Comparison of ENCODE assay signal across 14 cellular contexts in the genomic region with DNA sequence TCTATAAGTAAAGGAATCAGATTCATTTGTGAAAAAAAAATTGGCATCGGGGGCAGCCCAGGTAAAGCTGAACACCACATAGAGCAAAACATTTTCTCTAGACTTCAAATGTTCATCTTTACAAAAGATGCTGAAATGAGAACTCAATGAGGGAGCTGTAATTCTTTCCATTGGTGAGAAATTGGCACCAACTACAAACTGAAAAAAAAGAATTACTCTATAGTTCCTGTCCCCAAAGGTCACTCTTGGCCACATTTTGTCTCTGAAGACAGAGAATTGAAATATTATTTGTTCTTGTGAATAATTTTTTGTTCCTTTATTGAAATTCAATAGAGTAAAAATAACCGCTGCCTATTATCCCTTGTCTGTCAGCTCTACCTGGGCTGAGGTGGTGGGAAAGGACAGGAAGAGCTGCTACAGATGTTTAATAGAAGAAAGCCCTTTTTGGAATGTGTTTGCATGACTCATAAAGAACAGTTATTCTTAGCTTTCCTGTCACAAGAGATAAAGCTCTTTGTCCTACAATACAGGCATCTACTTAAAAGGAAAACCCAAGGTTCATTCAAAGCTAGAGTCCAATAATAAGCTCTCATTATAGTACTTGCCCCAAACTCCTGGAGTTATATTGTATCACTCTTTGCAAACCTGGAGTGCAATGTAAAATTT.
DNase-seq lines count a peak whose midpoint lies in the region; ATAC-seq and TF ChIP-seq lines count a peak whose summit lies in the region.
"Had no signal": no experiment of that assay in that cellular context is flagged by ENCODE, and none has a peak within 500 bp of the region (broad histone marks: within the 10 kb centered on the region; RNA-seq: fewer than 3 reads in every experiment).

No MANE protein-coding gene starts in this region.

- intact Hi-C loops in left ventricle myocardium inferior (cut with micrococcal nuclease) (no loop called here), stomach (cut with DNase I; ENCODE audit: low total_unique reads) (no loop called here)

- H3K9me3 Mint-ChIP-seq in HFFc6: no peaks in the 10 kb centered on the region
- H3K9me3 Mint-ChIP-seq: CD4-positive, CD25-positive, alpha-beta regulatory T cell had no signal

- no peak for TF ChIP-seq EP300 in stomach (IDR thresholded peaks at IDR 0.05)

- H3K36me3 ChIP-seq in adipocyte (ENCODE audit: control insufficient read depth, insufficient read depth, low read length, severe bottlenecking) (no peaks in the 10 kb centered on the region), left ventricle myocardium inferior (no peaks in the 10 kb centered on the region), stomach (no peaks in the 10 kb centered on the region)
- H3K36me3 ChIP-seq: brain microvascular endothelial cell, esophagus squamous epithelium had no signal

- no peak for ATAC-seq in GM19324 (IDR thresholded peaks at IDR 0.05; ENCODE audit: low FRiP score, unreplicated experiment)

- no peak overlapping the region for H3K4me3 Mint-ChIP-seq in HFFc6

- H3K4me3 ChIP-seq in AG10803 (ENCODE audit: low read length) (no peak overlapping the region), adipocyte (ENCODE audit: low read length) (no peak overlapping the region), left ventricle myocardium inferior (no peak overlapping the region), stomach (no peak overlapping the region)
- H3K4me3 ChIP-seq: esophagus squamous epithelium had no signal

- H3K4me1 Mint-ChIP-seq in HFFc6 (ENCODE audit: low read depth): peaks cover 25% of the 10 kb centered on the region
- H3K4me1 Mint-ChIP-seq: CD4-positive, CD25-positive, alpha-beta regulatory T cell had no signal

- no peaks in the 10 kb centered on the region for H3K36me3 Mint-ChIP-seq in HFFc6 (ENCODE audit: low read depth)
- H3K36me3 Mint-ChIP-seq: CD4-positive, CD25-positive, alpha-beta regulatory T cell had no signal

- 83 to 95% (median 92%) methylated on average over 2 of the region's 2 CpGs for WGBS in stomach, 5 donors

- no peaks in the 10 kb centered on the region for H3K27me3 Mint-ChIP-seq in HFFc6 (ENCODE audit: insufficient read depth)

- no peak overlapping the region for H3K9ac ChIP-seq in adipocyte (ENCODE audit: low read length)

- TF ChIP-seq POLR2A in stomach (IDR thresholded peaks at IDR 0.05): no peak

- TF ChIP-seq CTCF in AG10803 (conservative IDR thresholded peaks at IDR 0.05; ENCODE audit: low read length) (no peak), HFFc6 (IDR thresholded peaks at IDR 0.05) (no peak), left ventricle myocardium inferior (IDR thresholded peaks at IDR 0.05; ENCODE audit: borderline replicate concordance) (no peak), stomach (IDR thresholded peaks at IDR 0.05) (no peak)

- DNase-seq in AG10803 (ENCODE audit: low read depth) (peak; percentile 17), HFFc6 (peak; percentile 41), adipocyte (ENCODE audit: low read depth) (peak; percentile 39), left ventricle myocardium inferior (no peak), anterior cingulate cortex (lab: John Stamatoyannopoulos, UW) (no peak), stomach (no peak), hippocampal formation (lab: John Stamatoyannopoulos, UW) (no peak)
- DNase-seq: activated T-cell treated with anti-CD3 and anti-CD28 coated beads, Interleukin-2, amount 50 U/mL, for 1 hour; brain microvascular endothelial cell; CD4-positive, CD25-positive, alpha-beta regulatory T cell; esophagus squamous epithelium; MV-4-11; stimulated activated CD4-positive, alpha-beta T cell treated with anti-CD3 and anti-CD28 coated beads, Interleukin-2, amount 100 ng/mL, for 48 hours had no signal

- no peak overlapping the region for H3K27ac Mint-ChIP-seq in HFFc6

- H3K9me3 ChIP-seq in adipocyte (ENCODE audit: control insufficient read depth, low read length) (no peaks in the 10 kb centered on the region), left ventricle myocardium inferior (replicated peaks) (no peaks in the 10 kb centered on the region), stomach (no peaks in the 10 kb centered on the region)
- H3K9me3 ChIP-seq: esophagus squamous epithelium had no signal

- H3K4me1 ChIP-seq in adipocyte (ENCODE audit: control insufficient read depth, insufficient read depth, low read length) (peaks cover 8% of the 10 kb centered on the region), left ventricle myocardium inferior (peaks cover 28% of the 10 kb centered on the region), stomach (peaks cover 0 to 12% (median 2%) of the 10 kb centered on the region in 4 donors)
- H3K4me1 ChIP-seq: esophagus squamous epithelium had no signal

- no peaks in the 10 kb centered on the region for H3K27me3 ChIP-seq in adipocyte (replicated peaks; ENCODE audit: control insufficient read depth, insufficient read depth, low read length)
- no peaks in the 10 kb centered on the region for H3K27me3 ChIP-seq in left ventricle myocardium inferior (ENCODE audit: low read depth)
- H3K27me3 ChIP-seq in stomach: no peaks in the 10 kb centered on the region
- H3K27me3 ChIP-seq: brain microvascular endothelial cell had no signal

- H3K27ac ChIP-seq in left ventricle myocardium inferior (replicated peaks) (peak overlapping the region; percentile 74), stomach (no peak overlapping the region)
- H3K27ac ChIP-seq: brain microvascular endothelial cell, esophagus squamous epithelium had no signal

Comparison
In these comparisons a context has a peak if more than half of its experiments do, and no peak if none do; other contexts are left out.
1. DNase-seq: peak in AG10803 (single experiment), HFFc6 (single experiment) and adipocyte (single experiment); none in left ventricle myocardium inferior (single experiment), anterior cingulate cortex (0 of 58), stomach (single experiment) and hippocampal formation (0 of 2).